In genomic region chr11:63866211-63866610, GRCh38 we compare ENCODE assay signal across 8 cellular contexts. TPM values are rescaled to one million over a fixed set of nuclear protein-coding genes. Genes with fewer than 3 reads are reported as not detected.
A peak's percentile ranks its signal among the peaks of the same experiment; 100 is the strongest.
DNase-seq lines count a peak whose midpoint lies in the region; ATAC-seq, FAIRE-seq and TF ChIP-seq lines count a peak whose summit lies in the region.

No MANE protein-coding gene starts in this region.

- H3K27me3 Mint-ChIP-seq in activated B cell treated with CpG ODN at 0.5 μM for 24 hours = no peaks in the 10 kb centered on the region

- intact Hi-C loops in activated B cell treated with CpG ODN at 0.5 μM for 24 hours (cut with micrococcal nuclease) = no loop called here

- no peaks in the 10 kb centered on the region for H3K36me3 ChIP-seq in brain microvascular endothelial cell (replicated peaks)

- DNase-seq in activated B cell treated with CpG ODN at 0.5 μM for 24 hours (no peak), brain microvascular endothelial cell (peak; percentile 20), H54 (ENCODE audit: insufficient read length, low spot score) (no peak), urothelium cell line (ENCODE audit: low spot score) (no peak)
- DNase-seq in stimulated activated CD4-positive, alpha-beta T cell treated with anti-CD3 and anti-CD28 coated beads, Interleukin-12 subunit alpha, Interleukin-12 subunit beta, amount 100 ng/mL, for 24 hours (ENCODE audit: low read depth in 2 of 2) = peak; percentile 66 to 73

- no peaks in the 10 kb centered on the region for H3K27me3 ChIP-seq in brain microvascular endothelial cell (replicated peaks)

- H3K4me3 Mint-ChIP-seq in activated B cell treated with CpG ODN at 0.5 μM for 24 hours = no peak overlapping the region

- H3K4me1 Mint-ChIP-seq in activated B cell treated with CpG ODN at 0.5 μM for 24 hours = peaks cover 67% of the 10 kb centered on the region

- no peak overlapping the region for H3K4me3 ChIP-seq in brain microvascular endothelial cell (ENCODE audit: low read depth, low read length)

- ATAC-seq in GM18867 (IDR thresholded peaks at IDR 0.05; ENCODE audit: unreplicated experiment) = peak; percentile 75
- peak; percentile 72 for ATAC-seq in HG03432 (IDR thresholded peaks at IDR 0.05; ENCODE audit: unreplicated experiment)
- ATAC-seq in activated B cell treated with CpG ODN at 0.5 μM for 24 hours (ENCODE audit: low read depth) = peak; percentile 67
- no peak for ATAC-seq in HG02571 (IDR thresholded peaks at IDR 0.05; ENCODE audit: unreplicated experiment)

- H3K36me3 Mint-ChIP-seq in activated B cell treated with CpG ODN at 0.5 μM for 24 hours (ENCODE audit: low read depth) = peaks cover 54% of the 10 kb centered on the region

- no peaks in the 10 kb centered on the region for H3K9me3 Mint-ChIP-seq in activated B cell treated with CpG ODN at 0.5 μM for 24 hours

- TF ChIP-seq POLR2A in H54 (IDR thresholded peaks at IDR 0.05; ENCODE audit: low read depth, low read length) = no peak

- CTCF ChIA-PET in activated B cell treated with CpG ODN at 0.5 μM for 24 hours (lab: Charles Lee) = interaction anchor here (1.2 kb wide), 1 partner anchor 30 kb away, joined by 5 read pairs; no protein-coding TSS in a partner anchor

- TF ChIP-seq CTCF in activated B cell treated with CpG ODN at 0.5 μM for 24 hours (IDR thresholded peaks at IDR 0.05) (no peak), brain microvascular endothelial cell (IDR thresholded peaks at IDR 0.05; ENCODE audit: low read depth, low read length, missing control alignments) (no peak)

- H3K27ac Mint-ChIP-seq in activated B cell treated with CpG ODN at 0.5 μM for 24 hours = peak overlapping the region; percentile 61

- no peak overlapping the region for H3K27ac ChIP-seq in brain microvascular endothelial cell

- POLR2A ChIA-PET in activated B cell treated with CpG ODN at 0.5 μM for 24 hours (lab: Charles Lee) = interaction anchor here (0.7 kb wide), 1 partner anchor 925 kb away, joined by 7 read pairs; no protein-coding TSS in a partner anchor

- in situ Hi-C loops in brain microvascular endothelial cell (cut with HindIII; ENCODE audit: low pct_ligation_motif_present, low sequenced_read_pairs) = no loop called here

- no peak for FAIRE-seq in H54 (lab: Jason Lieb, UNC)
- no peak for FAIRE-seq in urothelium cell line (lab: Jason Lieb, UNC)

RNA-seq across cellular contexts. Expression of gene MARK2, which starts 27.3 kb away (rescaled TPM):
- 39.2 and 41.5 TPM in 2 replicates for total RNA-seq in activated B cell treated with CpG ODN at 0.5 μM for 24 hours

RNA-seq across cellular contexts. Expression of gene RCOR2, which starts 50.8 kb away (rescaled TPM):
- not detected in 2 replicates for total RNA-seq in activated B cell treated with CpG ODN at 0.5 μM for 24 hours

RNA-seq across cellular contexts. Expression of gene SPINDOC, which starts 53.0 kb away (rescaled TPM):
- 18.7 and 20.8 TPM in 2 replicates for total RNA-seq in activated B cell treated with CpG ODN at 0.5 μM for 24 hours

Comparison
In these comparisons a context has a peak if more than half of its experiments do, and no peak if none do; other contexts are left out.
1. DNase-seq: peak in brain microvascular endothelial cell (single experiment) and stimulated activated CD4-positive, alpha-beta T cell treated with anti-CD3 and anti-CD28 coated beads, Interleukin-12 subunit alpha, Interleukin-12 subunit beta, amount 100 ng/mL, for 24 hours (2 of 2); none in activated B cell treated with CpG ODN at 0.5 μM for 24 hours (single experiment), H54 (single experiment) and urothelium cell line (single experiment).